In genomic region chr1:198523183-198523942, GRCh38 we compare ENCODE assay signal across 1 cellular context.
TF ChIP-seq lines count a peak whose summit lies in the region.

No MANE protein-coding gene starts in this region.

TF ChIP-seq in WTC11, 78 proteins besides CTCF, POLR2A, EP300 and RAD21 (continued from another document):
- no peak for TF ChIP-seq STAT6 (CRISPR knock-in tag; conservative IDR thresholded peaks at IDR 0.05; ENCODE audit: low read depth)
- TF ChIP-seq NR2C2 (CRISPR knock-in tag; IDR thresholded peaks at IDR 0.05), result no peak
- no peak for TF ChIP-seq SMAD4 (CRISPR knock-in tag; IDR thresholded peaks at IDR 0.05)
- no peak for TF ChIP-seq GABPB1 (CRISPR knock-in tag; IDR thresholded peaks at IDR 0.05)
- TF ChIP-seq FOXP1 (CRISPR knock-in tag; IDR thresholded peaks at IDR 0.05; ENCODE audit: borderline replicate concordance), result no peak
- no peak for TF ChIP-seq ZBTB43 (CRISPR knock-in tag; IDR thresholded peaks at IDR 0.05)
- TF ChIP-seq MYBL2 (CRISPR knock-in tag; IDR thresholded peaks at IDR 0.05), result no peak
- no peak for TF ChIP-seq JAZF1 (CRISPR knock-in tag; IDR thresholded peaks at IDR 0.05)
- TF ChIP-seq ZNF671 (CRISPR knock-in tag; IDR thresholded peaks at IDR 0.05), result no peak
- TF ChIP-seq ARID4B (CRISPR knock-in tag; IDR thresholded peaks at IDR 0.05; ENCODE audit: borderline replicate concordance), result no peak
- no peak for TF ChIP-seq PRDM15 (CRISPR knock-in tag; IDR thresholded peaks at IDR 0.05)
- no peak for TF ChIP-seq ZBTB21 (CRISPR knock-in tag; IDR thresholded peaks at IDR 0.05; ENCODE audit: borderline replicate concordance)
- TF ChIP-seq ZNF263 (CRISPR knock-in tag; IDR thresholded peaks at IDR 0.05; ENCODE audit: low read depth), result no peak
TF ChIP-seq in WTC11: peak in this region for 0.
